24 cellular contexts compared by ENCODE assay signal in genomic region chr20:62054451-62054953, GRCh38. TPM values are rescaled to one million over a fixed set of nuclear protein-coding genes. Genes with fewer than 3 reads are reported as not detected.
DNase-seq lines count a peak whose midpoint lies in the region; ATAC-seq, FAIRE-seq and TF ChIP-seq lines count a peak whose summit lies in the region.
"Had no signal": no experiment of that assay in that cellular context is flagged by ENCODE, and none has a peak within 500 bp of the region (broad histone marks: within the 10 kb centered on the region; RNA-seq: fewer than 3 reads in every experiment).

No MANE protein-coding gene starts in this region.

- no peaks in the 10 kb centered on the region for H3K27me3 Mint-ChIP-seq in WTC11 (ENCODE audit: low read depth)
- no peaks in the 10 kb centered on the region for H3K27me3 Mint-ChIP-seq in progenitor cell of endocrine pancreas
- H3K27me3 Mint-ChIP-seq: CD4-positive, CD25-positive, alpha-beta regulatory T cell had no signal

- TF ChIP-seq EP300 in SK-N-SH (IDR thresholded peaks at IDR 0.05; ENCODE audit: borderline replicate concordance in 1 of 2, low read depth in 1 of 2, low read length in 1 of 2), result no peak

- H3K36me3 ChIP-seq in kidney (ENCODE audit: control insufficient read depth in 1 of 2, insufficient read depth in 2 of 2, low read length in 2 of 2), result no peaks in the 10 kb centered on the region
- H3K36me3 ChIP-seq in SK-N-SH (replicated peaks in 1 of 2; ENCODE audit: control insufficient read depth in 1 of 2, insufficient read depth in 2 of 2, low read length in 1 of 2), result no peaks in the 10 kb centered on the region
- H3K36me3 ChIP-seq in left ventricle myocardium inferior, result no peaks in the 10 kb centered on the region

- H3K27me3 ChIP-seq in SK-N-SH (ENCODE audit: insufficient read depth) (no peaks in the 10 kb centered on the region), left ventricle myocardium inferior (ENCODE audit: low read depth) (no peaks in the 10 kb centered on the region)
- H3K27me3 ChIP-seq: BE2C had no signal

- no peak for TF ChIP-seq CTCF in WTC11 (IDR thresholded peaks at IDR 0.05)
- TF ChIP-seq CTCF in kidney (IDR thresholded peaks at IDR 0.05; ENCODE audit: borderline replicate concordance, extremely low read depth, insufficient read depth), result no peak
- no peak for TF ChIP-seq CTCF in progenitor cell of endocrine pancreas (IDR thresholded peaks at IDR 0.05; ENCODE audit: unreplicated experiment)
- TF ChIP-seq CTCF in SK-N-SH (IDR thresholded peaks at IDR 0.05), result no peak
- TF ChIP-seq CTCF in left ventricle myocardium inferior (IDR thresholded peaks at IDR 0.05; ENCODE audit: borderline replicate concordance), result no peak

- H3K4me1 Mint-ChIP-seq in WTC11, result peaks cover 28% of the 10 kb centered on the region
- H3K4me1 Mint-ChIP-seq in progenitor cell of endocrine pancreas (ENCODE audit: low read depth), result peaks cover 7% of the 10 kb centered on the region

- TF ChIP-seq RAD21 in SK-N-SH (IDR thresholded peaks at IDR 0.05; ENCODE audit: low read length), result no peak

- H3K36me3 Mint-ChIP-seq in WTC11 (peaks cover 23% of the 10 kb centered on the region), progenitor cell of endocrine pancreas (ENCODE audit: insufficient read depth) (peaks cover 3% of the 10 kb centered on the region)

- no peaks in the 10 kb centered on the region for H3K9me2 ChIP-seq in SK-N-SH

- H3K27ac ChIP-seq in kidney (ENCODE audit: low read depth in 2 of 2, low read length in 2 of 2) (no peak overlapping the region), SK-N-SH (ENCODE audit: low read depth in 2 of 2, low read length in 1 of 2) (no peak overlapping the region), left ventricle myocardium inferior (replicated peaks) (no peak overlapping the region)
- H3K27ac ChIP-seq: HL-60 had no signal

- H3K9me3 Mint-ChIP-seq in WTC11 (no peaks in the 10 kb centered on the region), progenitor cell of endocrine pancreas (ENCODE audit: low read depth) (no peaks in the 10 kb centered on the region)
- H3K9me3 Mint-ChIP-seq: CD4-positive, CD25-positive, alpha-beta regulatory T cell had no signal

- peak overlapping the region; percentile 68; the same call in 1 of the 2 replicates for H3K27ac Mint-ChIP-seq in WTC11
- peak overlapping the region; percentile 2 for H3K27ac Mint-ChIP-seq in progenitor cell of endocrine pancreas
- H3K27ac Mint-ChIP-seq: CD4-positive, CD25-positive, alpha-beta regulatory T cell had no signal

- peaks cover 47% of the 10 kb centered on the region for H4K20me1 ChIP-seq in SK-N-SH (ENCODE audit: insufficient read depth)

- H3K9me3 ChIP-seq in kidney (ENCODE audit: control insufficient read depth in 1 of 2, low read length in 2 of 2) (no peaks in the 10 kb centered on the region), SK-N-SH (no peaks in the 10 kb centered on the region), left ventricle myocardium inferior (replicated peaks) (no peaks in the 10 kb centered on the region)

- H3K4me3 Mint-ChIP-seq in WTC11, result no peak overlapping the region
- H3K4me3 Mint-ChIP-seq in progenitor cell of endocrine pancreas (ENCODE audit: low read depth), result no peak overlapping the region
- H3K4me3 Mint-ChIP-seq: CD4-positive, CD25-positive, alpha-beta regulatory T cell had no signal

- peaks cover 66% of the 10 kb centered on the region for H3K79me2 ChIP-seq in SK-N-SH (ENCODE audit: insufficient read depth)

- 96% methylated on average over 11 of the region's 12 CpGs for WGBS in SK-N-SH (ENCODE audit: low lambda C conversion rate)

- no peak for FAIRE-seq in kidney (lab: Jason Lieb, UNC)
- FAIRE-seq: A204.1, GM12878 had no signal

- H3F3A ChIP-seq in SK-N-SH (replicated peaks; ENCODE audit: insufficient read depth), result no peaks in the 10 kb centered on the region

- H3K4me1 ChIP-seq in kidney (ENCODE audit: control insufficient read depth in 1 of 2, insufficient read depth in 1 of 2, low read depth in 1 of 2, low read length in 2 of 2), result no peaks in the 10 kb centered on the region
- peaks cover 0 to 17% of the 10 kb centered on the region in 2 experiments; a peak in 1 of 4 replicates for H3K4me1 ChIP-seq in SK-N-SH (ENCODE audit: control insufficient read depth in 1 of 2, insufficient read depth in 2 of 2, low read depth in 1 of 2, low read length in 1 of 2)
- peaks cover 20% of the 10 kb centered on the region for H3K4me1 ChIP-seq in left ventricle myocardium inferior
- H3K4me1 ChIP-seq: BE2C had no signal

- no peak overlapping the region for H3K4me2 ChIP-seq in SK-N-SH

- CTCF ChIA-PET in WTC11 (lab: Charles Lee), result interaction anchor here (0.7 kb wide), 1 partner anchor 38 kb away, joined by 4 read pairs; no protein-coding TSS in a partner anchor
- CTCF ChIA-PET in SK-N-SH (lab: Yijun Ruan, JAX), result interaction anchor here (1.1 to 1.3 kb wide), 2 partner anchors 44 to 351 kb away, joined by 3 to 5 read pairs; no protein-coding TSS in a partner anchor

- H3K4me3 ChIP-seq in kidney (ENCODE audit: low read length in 2 of 2) (no peak overlapping the region), SK-N-SH (ENCODE audit: low read depth in 2 of 2, low read length in 1 of 2) (no peak overlapping the region), left ventricle myocardium inferior (no peak overlapping the region)
- H3K4me3 ChIP-seq: GM12878 had no signal

- H3K9ac ChIP-seq in kidney (ENCODE audit: low read length in 2 of 2), result no peak overlapping the region
- H3K9ac ChIP-seq in SK-N-SH, result no peak overlapping the region

- intact Hi-C loops in kidney (cut with DNase I), result no loop called here
- intact Hi-C loops in left ventricle myocardium inferior (cut with micrococcal nuclease), result no loop called here

- DNase-seq in D341Med (ENCODE audit: low spot score) (peak; percentile 9), WTC11 (ENCODE audit: low spot score) (no peak), kidney (peak; percentile 53), progenitor cell of endocrine pancreas (ENCODE audit: low spot score, unreplicated experiment) (no peak), SK-N-SH (no peak), NCI-H1436 (lab: John Stamatoyannopoulos, UW) (no peak), left ventricle myocardium inferior (no peak)
- DNase-seq: BE2C; CD4-positive, CD25-positive, alpha-beta regulatory T cell; DMS53; EL; IMR-90; Karpas-422; NCI-H1417 treated with DMSO at 0.1 percent for 48 hours; NCI-H1930; NCI-H226; NCI-H524; NCI-H82; RPMI8226; SIG-M5 had no signal

- ATAC-seq in WTC11 (no peak), GM21381 (IDR thresholded peaks at IDR 0.05; ENCODE audit: unreplicated experiment) (no peak)
- ATAC-seq: GM12878 had no signal

- POLR2A ChIA-PET in WTC11 (lab: Charles Lee), result no interaction called here
- POLR2A ChIA-PET in SK-N-SH (lab: Yijun Ruan, JAX), result no interaction called here

- no peak overlapping the region for H2AFZ ChIP-seq in SK-N-SH (ENCODE audit: low read depth)

TF ChIP-seq in WTC11, 78 proteins besides CTCF, POLR2A, EP300 and RAD21:
- TF ChIP-seq GTF2I (CRISPR knock-in tag; conservative IDR thresholded peaks at IDR 0.05), result no peak

TF ChIP-seq in SK-N-SH, 30 proteins besides CTCF, POLR2A, EP300 and RAD21 (continues in another document):
- TF ChIP-seq FOSL2 (IDR thresholded peaks at IDR 0.05; ENCODE audit: borderline replicate concordance, low read depth), result no peak
- no peak for TF ChIP-seq USF1 (IDR thresholded peaks at IDR 0.05; ENCODE audit: borderline replicate concordance, low read depth)
- no peak for TF ChIP-seq MXI1 (IDR thresholded peaks at IDR 0.05; ENCODE audit: low read depth, low read length)
- TF ChIP-seq GATA2 (CRISPR knock-in tag; IDR thresholded peaks at IDR 0.05), result no peak
- TF ChIP-seq IRF3 (IDR thresholded peaks at IDR 0.05; ENCODE audit: low read depth, low read length), result no peak

RNA-seq across cellular contexts. Expression of gene TAF4, which starts 11.2 kb away (rescaled TPM):
- total RNA-seq in WTC11 (2021) (31.0 to 34.4 TPM (median 33.7 TPM) in 3 replicates), kidney (18.4 TPM), progenitor cell of endocrine pancreas (34.7 and 35.9 TPM in 2 replicates), left ventricle myocardium inferior (11.8 TPM)
- polyA plus RNA-seq in kidney (ENCODE audit: insufficient read depth, low read depth, low replicate concordance) (3.7 TPM), SK-N-SH (2012; rRNA removed) (2.9 and 4.8 TPM in 2 replicates)
- 6.3 and 6.6 TPM in 2 replicates for polyA plus RNA-seq in SK-N-SH (2012; cell fraction: cytosol; rRNA removed)
- 17.4 and 27.1 TPM in 2 replicates for polyA plus RNA-seq in SK-N-SH (2012; cell fraction: nucleus; rRNA removed)

Comparison
In these comparisons a context has a peak if more than half of its experiments do, and no peak if none do; other contexts are left out.
1. DNase-seq: peak in D341Med (single experiment) and kidney (single experiment); none in WTC11 (single experiment), progenitor cell of endocrine pancreas (single experiment), SK-N-SH (single experiment), NCI-H1436 (single experiment) and left ventricle myocardium inferior (single experiment).